ENCODE assay signal across 8 cellular contexts in genomic region chr20:17504898-17505663, GRCh38. TPM values are rescaled to one million over a fixed set of nuclear protein-coding genes. Genes with fewer than 3 reads are reported as not detected.
DNase-seq lines count a peak whose midpoint lies in the region; ATAC-seq and TF ChIP-seq lines count a peak whose summit lies in the region.

No MANE protein-coding gene starts in this region.

- peak overlapping the region; percentile 63 for H3K4me2 ChIP-seq in mammary epithelial cell (ENCODE audit: insufficient read depth, low read depth, low read length)

- peak; percentile 46 to 67 for TF ChIP-seq CTCF in mammary epithelial cell (conservative IDR thresholded peaks at IDR 0.05 in 1 of 2, IDR thresholded peaks at IDR 0.05 in 1 of 2; ENCODE audit: extremely low read depth in 1 of 2, insufficient read depth in 1 of 2, low read depth in 1 of 2, low read length in 2 of 2)

- H3K36me3 ChIP-seq in mammary epithelial cell (ENCODE audit: insufficient read depth, low read length), result no peaks in the 10 kb centered on the region

- H4K20me1 ChIP-seq in mammary epithelial cell (ENCODE audit: insufficient read depth, low read length), result no peaks in the 10 kb centered on the region

- H3K9me3 Mint-ChIP-seq in T-helper 2 cell treated with Interferon-gamma antibody and Interleukin-4, amounts not matched to agents 5 μg/mL and 100 μg/mL, for 36 hours, result no peaks in the 10 kb centered on the region
- no peaks in the 10 kb centered on the region for H3K9me3 Mint-ChIP-seq in immature natural killer cell

- in situ Hi-C loops in mammary epithelial cell (cut with MboI; ENCODE audit: low sequenced_read_pairs in 2 of 2), result loop anchor here in 1 of 2 donors (25.0 kb wide), 1 partner anchor 457 kb away; the partner anchor contains the start of genes MGME1 and SNX5

- 3% methylated on average over 16 of the region's 30 CpGs for WGBS in mammary epithelial cell (ENCODE audit: low coverage, missing lambda C conversion rate)

- H3K27me3 ChIP-seq in mammary epithelial cell (ENCODE audit: insufficient read depth, low read length), result no peaks in the 10 kb centered on the region

- no TSS peak for BruUV-seq in mammary epithelial cell (replicated peaks; lab: Mats Ljungman, UMichigan)

- peak overlapping the region; percentile 93 for H3K27ac ChIP-seq in mammary epithelial cell (ENCODE audit: insufficient read depth, low read depth, low read length)

- intact Hi-C loops in mammary epithelial cell (cut with micrococcal nuclease), result loop anchor here (1.0 to 5.0 kb wide), 9 partner anchors 32 to 772 kb away; partner anchors contain the start of gene RRBP1

- CTCF ChIA-PET in mammary epithelial cell (lab: Charles Lee; ENCODE audit: low non-redundant PET), result interaction anchor here (0.6 to 1.6 kb wide), 3 partner anchors 25 to 434 kb away, joined by 3 to 13 read pairs (median 8); no protein-coding TSS in a partner anchor

- peak; percentile 11 for DNase-seq in DMS79 treated with DMSO at 0.1 percent for 48 hours (lab: John Stamatoyannopoulos, UW)
- no peak for DNase-seq in DMS79 (lab: John Stamatoyannopoulos, UW)
- DNase-seq in NCI-H1048 (lab: John Stamatoyannopoulos, UW), result peak; percentile 30
- DNase-seq in T-helper 2 cell treated with Interferon-gamma antibody and Interleukin-4, amounts not matched to agents 5 μg/mL and 100 μg/mL, for 36 hours (ENCODE audit: low spot score), result peak; percentile 65
- DNase-seq in mammary epithelial cell, result peak; percentile 64
- peak; percentile 80 to 83 (median 82) for DNase-seq in immature natural killer cell
- peak; percentile 17 for DNase-seq in smooth muscle cell of the brain vasculature (ENCODE audit: low read depth, low spot score)

- H3K9me3 ChIP-seq in mammary epithelial cell (replicated peaks; ENCODE audit: insufficient read depth, low read length), result no peaks in the 10 kb centered on the region

- peak overlapping the region; percentile 90 for H2AFZ ChIP-seq in mammary epithelial cell (ENCODE audit: low read depth, low read length)

- peaks cover 2% of the 10 kb centered on the region for H3K36me3 Mint-ChIP-seq in T-helper 2 cell treated with Interferon-gamma antibody and Interleukin-4, amounts not matched to agents 5 μg/mL and 100 μg/mL, for 36 hours (ENCODE audit: low read depth)
- H3K36me3 Mint-ChIP-seq in immature natural killer cell, result peaks cover 0 to 3% (median 0%) of the 10 kb centered on the region in 3 donors

- peaks cover 15% of the 10 kb centered on the region for H3K27me3 Mint-ChIP-seq in T-helper 2 cell treated with Interferon-gamma antibody and Interleukin-4, amounts not matched to agents 5 μg/mL and 100 μg/mL, for 36 hours (ENCODE audit: low read depth)
- peaks cover 7 to 18% (median 14%) of the 10 kb centered on the region in 3 donors for H3K27me3 Mint-ChIP-seq in immature natural killer cell (ENCODE audit: low read depth in 3 of 3)

- ATAC-seq in HG02678 (IDR thresholded peaks at IDR 0.05; ENCODE audit: unreplicated experiment), result peak; percentile 78

- peaks cover 53% of the 10 kb centered on the region for H3K4me1 Mint-ChIP-seq in T-helper 2 cell treated with Interferon-gamma antibody and Interleukin-4, amounts not matched to agents 5 μg/mL and 100 μg/mL, for 36 hours (ENCODE audit: low read depth)
- peaks cover 51 to 58% of the 10 kb centered on the region in 2 donors for H3K4me1 Mint-ChIP-seq in immature natural killer cell

- H3K4me3 Mint-ChIP-seq in T-helper 2 cell treated with Interferon-gamma antibody and Interleukin-4, amounts not matched to agents 5 μg/mL and 100 μg/mL, for 36 hours, result peak overlapping the region; percentile 90
- peak overlapping the region; percentile 87 to 97 (median 90) for H3K4me3 Mint-ChIP-seq in immature natural killer cell

- H3K27ac Mint-ChIP-seq in T-helper 2 cell treated with Interferon-gamma antibody and Interleukin-4, amounts not matched to agents 5 μg/mL and 100 μg/mL, for 36 hours, result peak overlapping the region; percentile 86
- H3K27ac Mint-ChIP-seq in immature natural killer cell, result peak overlapping the region; percentile 95 to 97 (median 96)

- peak overlapping the region; percentile 27 to 33 (median 28) for H3K4me3 ChIP-seq in mammary epithelial cell (replicated peaks in 1 of 3; ENCODE audit: insufficient read depth in 1 of 3, low read depth in 2 of 3, low read length in 3 of 3)

- dilution Hi-C loops in mammary epithelial cell (cut with HindIII; ENCODE audit: low sequenced_read_pairs), result loop anchor here (5.0 kb wide), 2 partner anchors 67 to 132 kb away; partner anchors contain the start of gene DSTN

- H3K79me2 ChIP-seq in mammary epithelial cell (ENCODE audit: insufficient read depth, low read length), result no peaks in the 10 kb centered on the region

- peak overlapping the region; percentile 56 for H3K9ac ChIP-seq in mammary epithelial cell (ENCODE audit: insufficient read depth, low read length)

- H3K4me1 ChIP-seq in mammary epithelial cell (ENCODE audit: insufficient read depth, low read length), result peaks cover 21% of the 10 kb centered on the region

RNA-seq across cellular contexts. Expression of gene BFSP1, which starts 26.1 kb away (rescaled TPM):
- total RNA-seq in mammary epithelial cell, result 1 to 10 TPM; 1.3 to 3.2 TPM
- polyA plus RNA-seq in mammary epithelial cell (2.2 TPM), immature natural killer cell (1 to 10 TPM; 4.8 to 6.6 (median 5.8) TPM)
- polyA minus RNA-seq in mammary epithelial cell, result not detected
